ENCODE assay signal across 20 cellular contexts in the genomic region with DNA sequence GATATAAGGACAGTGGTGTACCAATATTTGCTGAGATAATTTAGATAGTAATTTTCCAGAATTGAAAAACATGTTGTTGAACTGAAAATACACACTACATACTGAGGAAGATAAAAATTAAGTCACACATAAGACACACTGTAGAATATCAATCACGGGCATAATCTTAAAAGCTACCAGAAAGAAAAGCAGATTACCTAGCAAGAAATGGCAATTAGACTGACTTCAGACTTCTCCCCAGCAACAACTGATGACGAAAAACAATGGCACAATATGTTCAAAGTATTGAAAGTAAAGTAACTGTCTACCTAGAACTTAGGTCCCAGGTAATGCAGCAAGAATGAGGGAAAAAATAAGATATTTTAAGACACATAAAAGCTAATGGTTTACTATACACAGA.
"Had no signal": no experiment of that assay in that cellular context is flagged by ENCODE, and none has a peak within 500 bp of the region (broad histone marks: within the 10 kb centered on the region; RNA-seq: fewer than 3 reads in every experiment).

No MANE protein-coding gene starts in this region.

- H3K27ac Mint-ChIP-seq: activated CD4-positive, alpha-beta memory T cell treated with anti-CD3 and anti-CD28 coated beads, Interleukin-2, amount 10 ng/mL, durations not matched to agents 7 days and 5 days; activated CD4-positive, alpha-beta T cell treated with anti-CD3 and anti-CD28 coated beads, Interleukin-2, amount 10 ng/mL, durations not matched to agents 24 days and 14 days; activated naive CD8-positive, alpha-beta T cell treated with anti-CD3 and anti-CD28 coated beads for 36 hours; activated T-helper 1 cell treated with anti-CD3 and anti-CD28 coated beads, Interleukin-12 subunit alpha, Interleukin-12 subunit beta, Interleukin-2, Interleukin-4 antibody, amounts not matched to agents 30 ng/mL and 10 ng/mL and 1 ng/mL, durations not matched to agents 14 hours and 24 hours and 36 hours; stimulated activated naive CD8-positive, alpha-beta T cell treated with anti-CD3 and anti-CD28 coated beads, Interleukin-15, Interleukin-2, amounts not matched to agents 100 ng/mL and 50 ng/mL, for 24 hours had no signal

- H3K27me3 ChIP-seq: breast epithelium, gastroesophageal sphincter, tibial nerve had no signal

- ATAC-seq: gastroesophageal sphincter, right cardiac atrium had no signal

- H3K9ac ChIP-seq: parathyroid adenoma had no signal

- DNase-seq: activated CD4-positive, alpha-beta memory T cell treated with anti-CD3 and anti-CD28 coated beads, Interleukin-2, amount 10 ng/mL, durations not matched to agents 7 days and 5 days; activated CD4-positive, alpha-beta T cell treated with anti-CD3 and anti-CD28 coated beads, Interleukin-2, amount 10 ng/mL, durations not matched to agents 24 days and 14 days; activated gamma-delta T cell treated with Interleukin-2 at 50 U/mL for 16 hours; activated naive CD8-positive, alpha-beta T cell treated with anti-CD3 and anti-CD28 coated beads for 36 hours; amniotic stem cell; head of caudate nucleus; hypothalamus; left ventricle myocardium inferior; mammary epithelial cell; nucleus accumbens; right cardiac atrium; stimulated activated CD4-positive, alpha-beta T cell treated with anti-CD3 and anti-CD28 coated beads, Interleukin-1b, Interleukin-23, amount 100 ng/mL, for 48 hours had no signal

- H3K27ac ChIP-seq: breast epithelium, coronary artery, epithelial cell of prostate, gastroesophageal sphincter, left ventricle myocardium inferior, parathyroid adenoma, tibial nerve had no signal

- H3K27me3 Mint-ChIP-seq: activated CD4-positive, alpha-beta memory T cell treated with anti-CD3 and anti-CD28 coated beads, Interleukin-2, amount 10 ng/mL, durations not matched to agents 7 days and 5 days; activated CD4-positive, alpha-beta T cell treated with anti-CD3 and anti-CD28 coated beads, Interleukin-2, amount 10 ng/mL, durations not matched to agents 24 days and 14 days; activated naive CD8-positive, alpha-beta T cell treated with anti-CD3 and anti-CD28 coated beads for 36 hours; stimulated activated naive CD8-positive, alpha-beta T cell treated with anti-CD3 and anti-CD28 coated beads, Interleukin-15, Interleukin-2, amounts not matched to agents 100 ng/mL and 50 ng/mL, for 24 hours had no signal

- H3K36me3 ChIP-seq: breast epithelium, gastroesophageal sphincter, left ventricle myocardium inferior, tibial nerve had no signal

- H3K4me3 Mint-ChIP-seq: activated CD4-positive, alpha-beta memory T cell treated with anti-CD3 and anti-CD28 coated beads, Interleukin-2, amount 10 ng/mL, durations not matched to agents 7 days and 5 days; activated CD4-positive, alpha-beta T cell treated with anti-CD3 and anti-CD28 coated beads, Interleukin-2, amount 10 ng/mL, durations not matched to agents 24 days and 14 days; activated naive CD8-positive, alpha-beta T cell treated with anti-CD3 and anti-CD28 coated beads for 36 hours; activated T-helper 1 cell treated with anti-CD3 and anti-CD28 coated beads, Interleukin-12 subunit alpha, Interleukin-12 subunit beta, Interleukin-2, Interleukin-4 antibody, amounts not matched to agents 30 ng/mL and 10 ng/mL and 1 ng/mL, durations not matched to agents 14 hours and 24 hours and 36 hours; stimulated activated naive CD8-positive, alpha-beta T cell treated with anti-CD3 and anti-CD28 coated beads, Interleukin-15, Interleukin-2, amounts not matched to agents 100 ng/mL and 50 ng/mL, for 24 hours had no signal

- H3K9me3 Mint-ChIP-seq: activated CD4-positive, alpha-beta memory T cell treated with anti-CD3 and anti-CD28 coated beads, Interleukin-2, amount 10 ng/mL, durations not matched to agents 7 days and 5 days; activated T-helper 1 cell treated with anti-CD3 and anti-CD28 coated beads, Interleukin-12 subunit alpha, Interleukin-12 subunit beta, Interleukin-2, Interleukin-4 antibody, amounts not matched to agents 30 ng/mL and 10 ng/mL and 1 ng/mL, durations not matched to agents 14 hours and 24 hours and 36 hours; stimulated activated naive CD8-positive, alpha-beta T cell treated with anti-CD3 and anti-CD28 coated beads, Interleukin-15, Interleukin-2, amounts not matched to agents 100 ng/mL and 50 ng/mL, for 24 hours had no signal

- H3K4me1 ChIP-seq: breast epithelium, parathyroid adenoma had no signal

- H3K4me3 ChIP-seq: breast epithelium, coronary artery, gastroesophageal sphincter, left ventricle myocardium inferior, tibial nerve had no signal

- H2AFZ ChIP-seq: parathyroid adenoma had no signal

- H3K9me3 ChIP-seq: breast epithelium, gastroesophageal sphincter, left ventricle myocardium inferior, tibial nerve had no signal
